Comparison of ENCODE assay signal across 8 cellular contexts in genomic region chr16:27199747-27200146, GRCh38. TPM values are rescaled to one million over a fixed set of nuclear protein-coding genes. Genes with fewer than 3 reads are reported as not detected.
DNase-seq lines count a peak whose midpoint lies in the region; ATAC-seq and TF ChIP-seq lines count a peak whose summit lies in the region.

No MANE protein-coding gene starts in this region.

- peaks cover 52 to 58% of the 10 kb centered on the region in 2 donors for H3K4me1 Mint-ChIP-seq in natural killer cell

- no peak for TF ChIP-seq POLR2A in esophagus muscularis mucosa (IDR thresholded peaks at IDR 0.05; ENCODE audit: low read depth)

- no peak for TF ChIP-seq EP300 in esophagus muscularis mucosa (IDR thresholded peaks at IDR 0.05)

- WGBS in esophagus muscularis mucosa, result 75% methylated on average over 2 of the region's 2 CpGs

- DNase-seq in SKM-1 (lab: John Stamatoyannopoulos, UW; ENCODE audit: unreplicated experiment), result peak; percentile 24
- DNase-seq in natural killer cell, result no peak
- DNase-seq in NCI-H2029 (lab: John Stamatoyannopoulos, UW), result no peak
- DNase-seq in esophagus muscularis mucosa (ENCODE audit: extremely low spot score), result no peak
- DNase-seq in amygdala (lab: John Stamatoyannopoulos, UW), result no peak

- intact Hi-C loops in natural killer cell (cut with micrococcal nuclease) (no loop called here), esophagus muscularis mucosa (cut with DNase I) (no loop called here)

- H3K27ac ChIP-seq in esophagus muscularis mucosa (replicated peaks in 1 of 4), result no peak overlapping the region

- H3K9me3 ChIP-seq in esophagus muscularis mucosa, result no peaks in the 10 kb centered on the region

- H3K4me1 ChIP-seq in esophagus muscularis mucosa, result peaks cover 10 to 18% (median 13%) of the 10 kb centered on the region in 4 donors

- ATAC-seq in GM18517 (IDR thresholded peaks at IDR 0.05; ENCODE audit: unreplicated experiment), result peak; percentile 34
- peak; percentile 38 for ATAC-seq in HG02938 (IDR thresholded peaks at IDR 0.05; ENCODE audit: unreplicated experiment)
- no peak for ATAC-seq in natural killer cell
- no peak for ATAC-seq in GM21576 (IDR thresholded peaks at IDR 0.05; ENCODE audit: unreplicated experiment)

- no peaks in the 10 kb centered on the region for H3K27me3 Mint-ChIP-seq in natural killer cell (ENCODE audit: low read depth in 2 of 2)

- TF ChIP-seq CTCF in natural killer cell (IDR thresholded peaks at IDR 0.05) (no peak), esophagus muscularis mucosa (IDR thresholded peaks at IDR 0.05) (no peak)

- H3K36me3 ChIP-seq in esophagus muscularis mucosa, result no peaks in the 10 kb centered on the region

- H3K27me3 ChIP-seq in esophagus muscularis mucosa, result peaks cover 0 to 27% (median 0%) of the 10 kb centered on the region in 4 donors

- no peaks in the 10 kb centered on the region for H3K36me3 Mint-ChIP-seq in natural killer cell

- H3K4me3 ChIP-seq in esophagus muscularis mucosa, result no peak overlapping the region

- peak overlapping the region; percentile 86 to 90 for H3K27ac Mint-ChIP-seq in natural killer cell

- no peaks in the 10 kb centered on the region for H3K9me3 Mint-ChIP-seq in natural killer cell

- peak overlapping the region; percentile 82 for H3K4me3 Mint-ChIP-seq in natural killer cell

RNA-seq across cellular contexts. Expression of gene KDM8, which starts 3.6 kb away (rescaled TPM):
- total RNA-seq in natural killer cell, result 10 to 100 TPM; 11.4 to 17.9 (median 17.8) TPM
- 1 to 10 TPM; 2.5 to 7.1 (median 3.7) TPM for total RNA-seq in esophagus muscularis mucosa

Comparison
In these comparisons a context has a peak if more than half of its experiments do, and no peak if none do; other contexts are left out.
1. ATAC-seq: peak in GM18517 (single experiment) and HG02938 (single experiment); none in natural killer cell (0 of 3) and GM21576 (single experiment).